ENCODE assay signal across 13 cellular contexts in genomic region chr5:77582153-77582552, GRCh38. TPM values are rescaled to one million over a fixed set of nuclear protein-coding genes. Genes with fewer than 3 reads are reported as not detected.
"Had no signal": no experiment of that assay in that cellular context is flagged by ENCODE, and none has a peak within 500 bp of the region (broad histone marks: within the 10 kb centered on the region; RNA-seq: fewer than 3 reads in every experiment).

No MANE protein-coding gene starts in this region.

RNA-seq across cellular contexts. Expression of gene OTP, which starts 56.4 kb away (rescaled TPM):
- total RNA-seq: HepG2; HT1080; IMR-90; LHCN-M2; MCF 10A; NCI-H460; OCI-LY7; PC-9; Peyer's patch; Right ventricle myocardium superior; RPMI7951; SJSA1; T-helper 1 cell treated with Interleukin-12 subunit alpha and Interleukin-12 subunit beta and Interleukin-4 antibody, amounts not matched to agents 30 ng/mL and 1 ng/mL, for 36 hours had no signal
- polyA plus RNA-seq: HepG2, IMR-90 had no signal
